In the genomic region with DNA sequence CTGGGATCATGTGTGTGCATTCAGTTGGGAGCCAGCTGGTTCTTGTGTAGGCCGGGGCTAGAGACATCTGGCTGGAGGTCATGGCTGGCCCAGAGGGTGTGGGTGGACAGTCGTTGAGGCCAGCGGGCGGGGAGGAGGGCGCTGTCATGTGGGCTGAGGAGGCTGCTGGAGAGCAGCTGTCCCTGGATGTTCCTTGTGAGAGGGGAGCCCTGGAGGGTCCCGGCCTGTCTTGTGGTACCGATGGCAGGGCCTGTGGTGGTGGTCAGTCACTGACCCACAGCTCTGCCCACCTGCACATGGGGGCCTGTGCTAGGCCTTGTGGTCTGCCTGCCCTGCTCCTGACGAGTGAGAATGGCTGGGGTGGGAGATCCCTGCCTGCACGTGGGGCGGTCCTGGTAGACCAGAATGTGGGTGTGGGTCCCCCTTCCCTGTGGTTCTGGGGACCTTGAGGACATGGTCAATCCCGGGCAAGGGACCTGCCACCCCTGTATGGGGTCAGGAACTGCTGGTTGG, we compare ENCODE assay signal across 1 cellular context.
TF ChIP-seq lines count a peak whose summit lies in the region.

No MANE protein-coding gene starts in this region.

TF ChIP-seq in WTC11, 78 proteins besides CTCF, POLR2A, EP300 and RAD21 (continued from another document):
- TF ChIP-seq, protein P1, sequence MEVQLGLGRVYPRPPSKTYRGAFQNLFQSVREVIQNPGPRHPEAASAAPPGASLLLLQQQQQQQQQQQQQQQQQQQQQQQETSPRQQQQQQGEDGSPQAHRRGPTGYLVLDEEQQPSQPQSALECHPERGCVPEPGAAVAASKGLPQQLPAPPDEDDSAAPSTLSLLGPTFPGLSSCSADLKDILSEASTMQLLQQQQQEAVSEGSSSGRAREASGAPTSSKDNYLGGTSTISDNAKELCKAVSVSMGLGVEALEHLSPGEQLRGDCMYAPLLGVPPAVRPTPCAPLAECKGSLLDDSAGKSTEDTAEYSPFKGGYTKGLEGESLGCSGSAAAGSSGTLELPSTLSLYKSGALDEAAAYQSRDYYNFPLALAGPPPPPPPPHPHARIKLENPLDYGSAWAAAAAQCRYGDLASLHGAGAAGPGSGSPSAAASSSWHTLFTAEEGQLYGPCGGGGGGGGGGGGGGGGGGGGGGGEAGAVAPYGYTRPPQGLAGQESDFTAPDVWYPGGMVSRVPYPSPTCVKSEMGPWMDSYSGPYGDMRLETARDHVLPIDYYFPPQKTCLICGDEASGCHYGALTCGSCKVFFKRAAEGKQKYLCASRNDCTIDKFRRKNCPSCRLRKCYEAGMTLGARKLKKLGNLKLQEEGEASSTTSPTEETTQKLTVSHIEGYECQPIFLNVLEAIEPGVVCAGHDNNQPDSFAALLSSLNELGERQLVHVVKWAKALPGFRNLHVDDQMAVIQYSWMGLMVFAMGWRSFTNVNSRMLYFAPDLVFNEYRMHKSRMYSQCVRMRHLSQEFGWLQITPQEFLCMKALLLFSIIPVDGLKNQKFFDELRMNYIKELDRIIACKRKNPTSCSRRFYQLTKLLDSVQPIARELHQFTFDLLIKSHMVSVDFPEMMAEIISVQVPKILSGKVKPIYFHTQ (CRISPR knock-in tag; IDR thresholded peaks at IDR 0.05) = no peak
- TF ChIP-seq, protein P2, sequence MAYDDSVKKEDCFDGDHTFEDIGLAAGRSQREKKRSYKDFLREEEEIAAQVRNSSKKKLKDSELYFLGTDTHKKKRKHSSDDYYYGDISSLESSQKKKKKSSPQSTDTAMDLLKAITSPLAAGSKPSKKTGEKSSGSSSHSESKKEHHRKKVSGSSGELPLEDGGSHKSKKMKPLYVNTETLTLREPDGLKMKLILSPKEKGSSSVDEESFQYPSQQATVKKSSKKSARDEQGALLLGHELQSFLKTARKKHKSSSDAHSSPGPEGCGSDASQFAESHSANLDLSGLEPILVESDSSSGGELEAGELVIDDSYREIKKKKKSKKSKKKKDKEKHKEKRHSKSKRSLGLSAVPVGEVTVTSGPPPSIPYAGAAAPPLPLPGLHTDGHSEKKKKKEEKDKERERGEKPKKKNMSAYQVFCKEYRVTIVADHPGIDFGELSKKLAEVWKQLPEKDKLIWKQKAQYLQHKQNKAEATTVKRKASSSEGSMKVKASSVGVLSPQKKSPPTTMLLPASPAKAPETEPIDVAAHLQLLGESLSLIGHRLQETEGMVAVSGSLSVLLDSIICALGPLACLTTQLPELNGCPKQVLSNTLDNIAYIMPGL (CRISPR knock-in tag; IDR thresholded peaks at IDR 0.05) = no peak
- no peak for TF ChIP-seq ZNF263 (CRISPR knock-in tag; IDR thresholded peaks at IDR 0.05; ENCODE audit: low read depth)
